In the genomic region with DNA sequence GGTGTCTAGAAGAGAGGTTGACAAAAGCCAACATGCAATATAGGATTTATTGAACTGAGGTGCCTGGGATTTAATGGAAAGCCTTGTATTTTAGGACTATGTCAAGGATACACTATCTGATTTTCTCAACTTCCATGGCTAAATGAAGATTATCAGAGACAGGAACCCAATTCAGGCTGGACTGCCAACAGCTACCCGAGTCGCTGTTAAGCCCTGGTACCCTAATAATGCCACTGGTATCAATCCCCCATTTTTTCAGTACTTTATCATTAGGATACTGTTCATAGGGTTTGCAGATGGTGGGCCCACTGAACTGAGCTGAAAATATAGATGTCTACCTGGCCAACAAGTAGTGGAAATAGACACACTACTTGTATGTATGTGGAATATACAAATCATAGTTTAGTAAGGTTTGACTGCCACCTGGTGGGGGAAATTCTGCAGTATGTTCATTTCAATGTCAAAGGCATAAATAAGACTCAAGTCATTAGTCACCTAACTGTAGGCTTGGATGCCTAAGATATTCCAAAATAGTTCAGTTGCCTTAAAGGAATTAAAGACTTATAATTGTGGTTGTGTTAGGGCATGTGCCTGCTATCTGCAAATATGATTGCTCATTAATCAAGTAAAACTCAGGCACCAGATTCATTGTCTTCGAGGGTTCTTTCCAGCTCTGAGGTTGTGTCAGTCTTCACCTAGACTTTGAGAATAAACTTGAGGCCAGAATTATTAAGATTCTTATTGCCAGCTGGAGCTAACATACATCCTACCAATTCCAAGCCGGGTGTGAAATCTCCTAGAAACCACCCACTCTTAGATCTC, we compare ENCODE assay signal across 10 cellular contexts. TPM values are rescaled to one million over a fixed set of nuclear protein-coding genes. Genes with fewer than 3 reads are reported as not detected.
A peak's percentile ranks its signal among the peaks of the same experiment; 100 is the strongest.
DNase-seq lines count a peak whose midpoint lies in the region; ATAC-seq and TF ChIP-seq lines count a peak whose summit lies in the region.
"Had no signal": no experiment of that assay in that cellular context is flagged by ENCODE, and none has a peak within 500 bp of the region (broad histone marks: within the 10 kb centered on the region; RNA-seq: fewer than 3 reads in every experiment).

No MANE protein-coding gene starts in this region.

- H3K4me3 ChIP-seq in right lobe of liver, result no peak overlapping the region

- no peak for TF ChIP-seq POLR2A in right lobe of liver (IDR thresholded peaks at IDR 0.05)

- ATAC-seq in GM21576 (IDR thresholded peaks at IDR 0.05; ENCODE audit: unreplicated experiment) (peak; percentile 76), right lobe of liver (peak; percentile 61 to 83 (median 70))
- peak; percentile 48 for ATAC-seq in stimulated activated effector memory CD8-positive, alpha-beta T cell treated with anti-CD3 and anti-CD28 coated beads, Interleukin-12 subunit alpha, Interleukin-12 subunit beta, amount 100 ng/mL, for 72 hours

- no peaks in the 10 kb centered on the region for H3K4me1 Mint-ChIP-seq in T-helper 2 cell treated with Interferon-gamma antibody and Interleukin-4, amounts not matched to agents 5 μg/mL and 100 μg/mL, for 36 hours (ENCODE audit: low read depth)
- H3K4me1 Mint-ChIP-seq in chondrocyte (ENCODE audit: low read depth), result no peaks in the 10 kb centered on the region
- no peaks in the 10 kb centered on the region for H3K4me1 Mint-ChIP-seq in stimulated activated effector memory CD8-positive, alpha-beta T cell treated with anti-CD3 and anti-CD28 coated beads, Interleukin-12 subunit alpha, Interleukin-12 subunit beta, amount 100 ng/mL, for 72 hours
- H3K4me1 Mint-ChIP-seq: CD8-positive, alpha-beta memory T cell had no signal

- no peaks in the 10 kb centered on the region for H3K36me3 ChIP-seq in right lobe of liver

- no peak overlapping the region for H3K27ac Mint-ChIP-seq in T-helper 2 cell treated with Interferon-gamma antibody and Interleukin-4, amounts not matched to agents 5 μg/mL and 100 μg/mL, for 36 hours
- no peak overlapping the region for H3K27ac Mint-ChIP-seq in chondrocyte (ENCODE audit: unreplicated experiment)
- no peak overlapping the region for H3K27ac Mint-ChIP-seq in stimulated activated effector memory CD8-positive, alpha-beta T cell treated with anti-CD3 and anti-CD28 coated beads, Interleukin-12 subunit alpha, Interleukin-12 subunit beta, amount 100 ng/mL, for 72 hours
- H3K27ac Mint-ChIP-seq: CD8-positive, alpha-beta memory T cell; dendritic cell treated with granulocyte-macrophage colony-stimulating factor and Interleukin-4, amounts not matched to agents 40 ng/mL and 50 ng/mL, for 4 days had no signal

- no peaks in the 10 kb centered on the region for H3K9me3 ChIP-seq in right lobe of liver

- no peaks in the 10 kb centered on the region for H3K36me3 Mint-ChIP-seq in T-helper 2 cell treated with Interferon-gamma antibody and Interleukin-4, amounts not matched to agents 5 μg/mL and 100 μg/mL, for 36 hours (ENCODE audit: low read depth)
- H3K36me3 Mint-ChIP-seq in chondrocyte (ENCODE audit: low read depth), result no peaks in the 10 kb centered on the region
- no peaks in the 10 kb centered on the region for H3K36me3 Mint-ChIP-seq in stimulated activated effector memory CD8-positive, alpha-beta T cell treated with anti-CD3 and anti-CD28 coated beads, Interleukin-12 subunit alpha, Interleukin-12 subunit beta, amount 100 ng/mL, for 72 hours
- H3K36me3 Mint-ChIP-seq: CD8-positive, alpha-beta memory T cell had no signal

- peaks cover 2% of the 10 kb centered on the region for H3K27me3 Mint-ChIP-seq in T-helper 2 cell treated with Interferon-gamma antibody and Interleukin-4, amounts not matched to agents 5 μg/mL and 100 μg/mL, for 36 hours (ENCODE audit: low read depth)
- peaks cover 17% of the 10 kb centered on the region for H3K27me3 Mint-ChIP-seq in chondrocyte (ENCODE audit: low read depth)
- H3K27me3 Mint-ChIP-seq: dendritic cell treated with granulocyte-macrophage colony-stimulating factor and Interleukin-4, amounts not matched to agents 40 ng/mL and 50 ng/mL, for 4 days had no signal

- 72% methylated on average over 4 of the region's 4 CpGs for WGBS in right lobe of liver (ENCODE audit: insufficient coverage, low coverage, low lambda C conversion rate, missing lambda C conversion rate)

- peak; percentile 1 for DNase-seq in NCI-H146 (lab: John Stamatoyannopoulos, UW)
- DNase-seq in NCI-H146 treated with DMSO at 0.1 percent for 48 hours (lab: John Stamatoyannopoulos, UW; ENCODE audit: unreplicated experiment), result no peak
- peak; percentile 39 for DNase-seq in LHCN-M2 (ENCODE audit: low read depth)
- peak; percentile 9 for DNase-seq in T-helper 2 cell treated with Interferon-gamma antibody and Interleukin-4, amounts not matched to agents 5 μg/mL and 100 μg/mL, for 36 hours (ENCODE audit: low spot score)
- DNase-seq in chondrocyte (ENCODE audit: low spot score), result no peak
- peak in 1 of 3 donors; percentile 56 for DNase-seq in right lobe of liver
- DNase-seq in stimulated activated effector memory CD8-positive, alpha-beta T cell treated with anti-CD3 and anti-CD28 coated beads, Interleukin-12 subunit alpha, Interleukin-12 subunit beta, amount 100 ng/mL, for 72 hours (ENCODE audit: low spot score in 2 of 2), result peak; percentile 6 to 70

- H3K4me1 ChIP-seq in right lobe of liver, result no peaks in the 10 kb centered on the region

- TF ChIP-seq CTCF in chondrocyte (IDR thresholded peaks at IDR 0.05) (peak; percentile 86), right lobe of liver (IDR thresholded peaks at IDR 0.05) (peak; percentile 66 to 68 (median 66))

- H3K4me3 Mint-ChIP-seq in T-helper 2 cell treated with Interferon-gamma antibody and Interleukin-4, amounts not matched to agents 5 μg/mL and 100 μg/mL, for 36 hours, result no peak overlapping the region
- no peak overlapping the region for H3K4me3 Mint-ChIP-seq in chondrocyte (ENCODE audit: unreplicated experiment)
- H3K4me3 Mint-ChIP-seq in stimulated activated effector memory CD8-positive, alpha-beta T cell treated with anti-CD3 and anti-CD28 coated beads, Interleukin-12 subunit alpha, Interleukin-12 subunit beta, amount 100 ng/mL, for 72 hours, result no peak overlapping the region
- H3K4me3 Mint-ChIP-seq: CD8-positive, alpha-beta memory T cell; dendritic cell treated with granulocyte-macrophage colony-stimulating factor and Interleukin-4, amounts not matched to agents 40 ng/mL and 50 ng/mL, for 4 days had no signal

- intact Hi-C loops in right lobe of liver (cut with DNase I), result no loop called here

- H3K27ac ChIP-seq in right lobe of liver, result no peak overlapping the region

- no peaks in the 10 kb centered on the region for H3K9me3 Mint-ChIP-seq in T-helper 2 cell treated with Interferon-gamma antibody and Interleukin-4, amounts not matched to agents 5 μg/mL and 100 μg/mL, for 36 hours
- no peaks in the 10 kb centered on the region for H3K9me3 Mint-ChIP-seq in chondrocyte (ENCODE audit: low read depth)
- H3K9me3 Mint-ChIP-seq in stimulated activated effector memory CD8-positive, alpha-beta T cell treated with anti-CD3 and anti-CD28 coated beads, Interleukin-12 subunit alpha, Interleukin-12 subunit beta, amount 100 ng/mL, for 72 hours, result no peaks in the 10 kb centered on the region
- H3K9me3 Mint-ChIP-seq: CD8-positive, alpha-beta memory T cell; dendritic cell treated with granulocyte-macrophage colony-stimulating factor and Interleukin-4, amounts not matched to agents 40 ng/mL and 50 ng/mL, for 4 days had no signal

- no peaks in the 10 kb centered on the region for H3K27me3 ChIP-seq in right lobe of liver

RNA-seq across cellular contexts. Expression of a gene that starts 34.1 kb away (rescaled TPM):
- not detected in 2 replicates for total RNA-seq in LHCN-M2 (2014; rRNA removed)
- not detected for polyA plus RNA-seq in LHCN-M2 (2012)
- not detected in 3 replicates for total RNA-seq in chondrocyte
- not detected for total RNA-seq in right lobe of liver
- total RNA-seq: CD8-positive, alpha-beta memory T cell had no signal
- polyA plus RNA-seq: CD8-positive, alpha-beta memory T cell had no signal

Comparison
In these comparisons a context has a peak if more than half of its experiments do, and no peak if none do; other contexts are left out.
1. DNase-seq: peak in NCI-H146 (single experiment), LHCN-M2 (single experiment), T-helper 2 cell treated with Interferon-gamma antibody and Interleukin-4, amounts not matched to agents 5 μg/mL and 100 μg/mL, for 36 hours (single experiment) and stimulated activated effector memory CD8-positive, alpha-beta T cell treated with anti-CD3 and anti-CD28 coated beads, Interleukin-12 subunit alpha, Interleukin-12 subunit beta, amount 100 ng/mL, for 72 hours (2 of 2); none in NCI-H146 treated with DMSO at 0.1 percent for 48 hours (single experiment) and chondrocyte (single experiment).
2. Peak in every context shown above with its lines, with median percentiles within 50 percentile points of each other: ATAC-seq.